Comparison of ENCODE assay signal across 18 cellular contexts in genomic region chr1:85607913-85608250, GRCh38. TPM values are rescaled to one million over a fixed set of nuclear protein-coding genes. Genes with fewer than 3 reads are reported as not detected.
A peak's percentile ranks its signal among the peaks of the same experiment; 100 is the strongest.
DNase-seq lines count a peak whose midpoint lies in the region; ATAC-seq, FAIRE-seq and TF ChIP-seq lines count a peak whose summit lies in the region.
"Had no signal": no experiment of that assay in that cellular context is flagged by ENCODE, and none has a peak within 500 bp of the region (broad histone marks: within the 10 kb centered on the region; RNA-seq: fewer than 3 reads in every experiment).

No MANE protein-coding gene starts in this region.

- no peak for TF ChIP-seq CTCF in RWPE2 (IDR thresholded peaks at IDR 0.05; ENCODE audit: poor library complexity, severe bottlenecking)
- TF ChIP-seq CTCF in foreskin keratinocyte (conservative IDR thresholded peaks at IDR 0.05): no peak

- in situ Hi-C loops in GM23248 (cut with MboI): no loop called here

- ATAC-seq in RWPE2 (ENCODE audit: low read depth) (no peak), foreskin keratinocyte (no peak)
- no peak for ATAC-seq in naive thymus-derived CD8-positive, alpha-beta T cell
- ATAC-seq: left ventricle myocardium superior, Right ventricle myocardium inferior had no signal

- DNase-seq in GM23248: peak; percentile 41
- no peak for DNase-seq in RWPE2 (ENCODE audit: low spot score)
- DNase-seq in foreskin keratinocyte: no peak
- DNase-seq in trophoblast cell: no peak
- no peak for DNase-seq in LoVo (ENCODE audit: low spot score)
- no peak for DNase-seq in DMS79 (lab: John Stamatoyannopoulos, UW)
- DNase-seq in naive thymus-derived CD8-positive, alpha-beta T cell: no peak
- no peak for DNase-seq in GM19239 (ENCODE audit: insufficient read length, low spot score)
- DNase-seq: activated CD4-positive, alpha-beta T cell treated with anti-CD3 and anti-CD28 coated beads for 1 hour; BE2C; hippocampal formation; left ventricle myocardium superior; NCI-H1048 had no signal

- H3K23ac ChIP-seq in trophoblast cell (ENCODE audit: low read length): no peak overlapping the region

- H4K91ac ChIP-seq in trophoblast cell (ENCODE audit: low read depth, low read length): peak overlapping the region; percentile 60

- H3K27me3 ChIP-seq in GM23248 (replicated peaks; ENCODE audit: insufficient read depth) (no peaks in the 10 kb centered on the region), RWPE2 (ENCODE audit: insufficient read depth, poor library complexity, severe bottlenecking) (no peaks in the 10 kb centered on the region), foreskin keratinocyte (no peaks in the 10 kb centered on the region), trophoblast cell (ENCODE audit: insufficient read depth, low read length) (no peaks in the 10 kb centered on the region)
- H3K27me3 ChIP-seq: BE2C, suprapubic skin had no signal

- no peak for FAIRE-seq in GM19239 (lab: Jason Lieb, UNC)

- H3K18ac ChIP-seq in trophoblast cell (ENCODE audit: low read length): no peak overlapping the region

- peaks cover 58% of the 10 kb centered on the region for H3F3A ChIP-seq in GM23248 (ENCODE audit: insufficient read depth)

- H3K36me3 ChIP-seq in GM23248 (ENCODE audit: low read depth) (no peaks in the 10 kb centered on the region), RWPE2 (ENCODE audit: low read depth) (no peaks in the 10 kb centered on the region), trophoblast cell (ENCODE audit: control insufficient read depth in 1 of 2, insufficient read depth in 2 of 2, low read length in 2 of 2) (no peaks in the 10 kb centered on the region)
- H3K36me3 ChIP-seq: BE2C, suprapubic skin had no signal

- no peak overlapping the region for H2BK12ac ChIP-seq in trophoblast cell (ENCODE audit: low read length)

- peak overlapping the region; percentile 38 for H2AK5ac ChIP-seq in trophoblast cell (ENCODE audit: low read length)

- H3K27ac ChIP-seq in GM23248: peak overlapping the region; percentile 98
- peak overlapping the region; percentile 95 for H3K27ac ChIP-seq in RWPE2 (ENCODE audit: poor library complexity, severe bottlenecking)
- peak overlapping the region; percentile 14 for H3K27ac ChIP-seq in foreskin keratinocyte
- peak overlapping the region; percentile 71 for H3K27ac ChIP-seq in trophoblast cell (ENCODE audit: low read depth, low read length)
- H3K27ac ChIP-seq: suprapubic skin had no signal

- H2BK120ac ChIP-seq in trophoblast cell (ENCODE audit: insufficient read depth, low read length, poor library complexity): no peak overlapping the region

- H2AFZ ChIP-seq in GM23248 (no peak overlapping the region), trophoblast cell (ENCODE audit: insufficient read depth, low read length, poor library complexity) (no peak overlapping the region)

- H3K9me2 ChIP-seq in GM23248 (ENCODE audit: insufficient read depth): no peaks in the 10 kb centered on the region

- H3K9me3 ChIP-seq in GM23248 (ENCODE audit: low read depth) (no peaks in the 10 kb centered on the region), RWPE2 (ENCODE audit: severe bottlenecking) (no peaks in the 10 kb centered on the region), trophoblast cell (ENCODE audit: insufficient read depth, low read depth, low read length) (no peaks in the 10 kb centered on the region)
- H3K9me3 ChIP-seq: BE2C, suprapubic skin had no signal

- no peaks in the 10 kb centered on the region for H3K9me3 Mint-ChIP-seq in naive thymus-derived CD8-positive, alpha-beta T cell
- H3K9me3 Mint-ChIP-seq: dendritic cell treated with granulocyte-macrophage colony-stimulating factor and Interleukin-4, amounts not matched to agents 40 ng/mL and 50 ng/mL, for 4 days; nephron progenitor cell had no signal

- POLR2A ChIA-PET in naive thymus-derived CD8-positive, alpha-beta T cell (lab: Charles Lee): no interaction called here

- H2BK5ac ChIP-seq in trophoblast cell (ENCODE audit: low read depth, low read length, poor library complexity): peak overlapping the region; percentile 25

- peak overlapping the region; percentile 63 for H3K9ac ChIP-seq in GM23248
- H3K9ac ChIP-seq in trophoblast cell (ENCODE audit: low read length): no peak overlapping the region

- H4K8ac ChIP-seq in trophoblast cell (ENCODE audit: low read depth, low read length): no peak overlapping the region

- H3K4me3 ChIP-seq in GM23248 (0 out of 2 replicates have a peak overlapping the region, but pooled peaks have one; percentile 29), RWPE2 (ENCODE audit: severe bottlenecking) (no peak overlapping the region), trophoblast cell (ENCODE audit: low read depth, low read length) (no peak overlapping the region)
- H3K4me3 ChIP-seq: suprapubic skin had no signal

- H3K79me2 ChIP-seq in GM23248 (ENCODE audit: insufficient read depth) (no peaks in the 10 kb centered on the region), trophoblast cell (ENCODE audit: control insufficient read depth, insufficient read depth, low read length, poor library complexity) (no peaks in the 10 kb centered on the region)

- no peak overlapping the region for H3K27ac Mint-ChIP-seq in naive thymus-derived CD8-positive, alpha-beta T cell
- H3K27ac Mint-ChIP-seq: dendritic cell treated with granulocyte-macrophage colony-stimulating factor and Interleukin-4, amounts not matched to agents 40 ng/mL and 50 ng/mL, for 4 days had no signal

- peaks cover 24% of the 10 kb centered on the region for H3K79me1 ChIP-seq in trophoblast cell (ENCODE audit: low read length)

- H3K4ac ChIP-seq in trophoblast cell (ENCODE audit: low read depth, low read length): no peak overlapping the region

- no peaks in the 10 kb centered on the region for H3K4me1 Mint-ChIP-seq in naive thymus-derived CD8-positive, alpha-beta T cell

- no peak overlapping the region for H3K14ac ChIP-seq in trophoblast cell (ENCODE audit: low read length)

- H3K27me3 Mint-ChIP-seq in naive thymus-derived CD8-positive, alpha-beta T cell: peaks cover 0 to 2% (median 0%) of the 10 kb centered on the region in 5 donors
- H3K27me3 Mint-ChIP-seq: dendritic cell treated with granulocyte-macrophage colony-stimulating factor and Interleukin-4, amounts not matched to agents 40 ng/mL and 50 ng/mL, for 4 days had no signal

- no peaks in the 10 kb centered on the region for H4K20me1 ChIP-seq in GM23248 (ENCODE audit: insufficient read depth)

- H3K4me1 ChIP-seq in GM23248 (ENCODE audit: insufficient read depth) (peaks cover 67% of the 10 kb centered on the region), RWPE2 (ENCODE audit: insufficient read depth, poor library complexity, severe bottlenecking) (peaks cover 38% of the 10 kb centered on the region), foreskin keratinocyte (peaks cover 40% of the 10 kb centered on the region), trophoblast cell (ENCODE audit: control insufficient read depth in 1 of 2, insufficient read depth in 2 of 2, low read length in 2 of 2) (peaks cover 10 to 31% of the 10 kb centered on the region in 2 experiments)
- H3K4me1 ChIP-seq: BE2C had no signal

- WGBS in GM23248 (ENCODE audit: low coverage in 1 of 2, low lambda C conversion rate in 2 of 2, missing lambda C conversion rate in 2 of 2), 2 experiments: 78 to 79% methylated on average over 4 of the region's 4 CpGs
- no CpG with 5 or more reads among the region's 4 CpGs for WGBS in trophoblast cell (ENCODE audit: extremely low coverage, insufficient coverage, insufficient read length)

- H3K4me3 Mint-ChIP-seq in naive thymus-derived CD8-positive, alpha-beta T cell: no peak overlapping the region
- H3K4me3 Mint-ChIP-seq: dendritic cell treated with granulocyte-macrophage colony-stimulating factor and Interleukin-4, amounts not matched to agents 40 ng/mL and 50 ng/mL, for 4 days; nephron progenitor cell had no signal

- H3K4me2 ChIP-seq in GM23248 (ENCODE audit: unreplicated experiment): peak overlapping the region; percentile 55
- no peak overlapping the region for H3K4me2 ChIP-seq in trophoblast cell (ENCODE audit: low read length)

- no peak overlapping the region for H4K12ac ChIP-seq in trophoblast cell (ENCODE audit: low read depth, low read length)

- H3K36me3 Mint-ChIP-seq in naive thymus-derived CD8-positive, alpha-beta T cell: peaks cover 0 to 6% (median 0%) of the 10 kb centered on the region in 3 donors

RNA-seq across cellular contexts. Expression of gene CCN1, which starts 27.3 kb away (rescaled TPM):
- total RNA-seq in GM23248 (2014; rRNA removed; shearing (Covaris generic)): 93.5 and 106 TPM in 2 replicates
- 930 and 943 TPM in 2 replicates for polyA plus RNA-seq in GM23248 (2016; fragmentation: Nextera tagmentation; extraction: Ambion mirVana)
- total RNA-seq in foreskin keratinocyte: 162 and 169 TPM in 2 replicates
- polyA plus RNA-seq in foreskin keratinocyte: 223 and 246 TPM in 2 replicates
- polyA plus RNA-seq in trophoblast cell (2013): 190 and 196 TPM in 2 replicates
- not detected for total RNA-seq in naive thymus-derived CD8-positive, alpha-beta T cell
- polyA plus RNA-seq in naive thymus-derived CD8-positive, alpha-beta T cell: not detected
- total RNA-seq: T-helper 2 cell treated with Interferon-gamma antibody and Interleukin-4, amounts not matched to agents 100 ng/mL and 5 ng/mL, for 36 hours had no signal

Comparison
In these comparisons a context has a peak if more than half of its experiments do, and no peak if none do; other contexts are left out.
1. H3K27ac ChIP-seq: peak in every context shown above with its lines; median percentile 98 in GM23248; 95 in RWPE2; 71 in trophoblast cell; 14 in foreskin keratinocyte.
2. RNA of gene CCN1, which starts 27.3 kb away (total RNA-seq): 162 to 169 TPM in foreskin keratinocyte and 93.5 to 106 TPM in GM23248; not detected in naive thymus-derived CD8-positive, alpha-beta T cell; every median in the first group is over 10 times any median in the second.